10 cellular contexts compared by ENCODE assay signal in genomic region chr13:37001921-37002250, GRCh38. TPM values are rescaled to one million over a fixed set of nuclear protein-coding genes. Genes with fewer than 3 reads are reported as not detected.
DNase-seq lines count a peak whose midpoint lies in the region; ATAC-seq and TF ChIP-seq lines count a peak whose summit lies in the region.
"Had no signal": no experiment of that assay in that cellular context is flagged by ENCODE, and none has a peak within 500 bp of the region (broad histone marks: within the 10 kb centered on the region; RNA-seq: fewer than 3 reads in every experiment).

No MANE protein-coding gene starts in this region.

- in situ Hi-C loops in mammary epithelial cell (cut with MboI; ENCODE audit: low sequenced_read_pairs in 2 of 2), result no loop called here

- no peak overlapping the region for H3K27ac Mint-ChIP-seq in nephron progenitor cell

- BruUV-seq in mammary epithelial cell (replicated peaks; lab: Mats Ljungman, UMichigan), result no TSS peak

- H3K9me2 ChIP-seq in Loucy (replicated peaks; ENCODE audit: low read depth, low read length), result no peaks in the 10 kb centered on the region

- H3K4me3 ChIP-seq in Loucy (ENCODE audit: low read length, poor library complexity, severe bottlenecking), result peak overlapping the region; percentile 95
- H3K4me3 ChIP-seq in mammary epithelial cell (replicated peaks in 1 of 3; ENCODE audit: insufficient read depth in 1 of 3, low read depth in 2 of 3, low read length in 3 of 3), result peak overlapping the region; percentile 76 to 90 (median 76)

- DNase-seq in DMS 273 (lab: John Stamatoyannopoulos, UW; ENCODE audit: unreplicated experiment) (peak; percentile 16), DMS 273 treated with DMSO at 0.1 percent for 48 hours (lab: John Stamatoyannopoulos, UW) (no peak), mammary epithelial cell (no peak), nephron progenitor cell (no peak), substantia nigra (lab: John Stamatoyannopoulos, UW) (no peak)
- DNase-seq: 8988T, pancreas had no signal

- H3F3A ChIP-seq in Loucy (ENCODE audit: low read depth), result 0 out of 2 replicates have a peak, but pooled peaks cover 3% of the 10 kb centered on the region

- H3K4me3 Mint-ChIP-seq in nephron progenitor cell, result peak overlapping the region; percentile 100

- H3K9ac ChIP-seq in Loucy (ENCODE audit: low read depth, low read length, poor library complexity, severe bottlenecking) (peak overlapping the region; percentile 99), mammary epithelial cell (ENCODE audit: insufficient read depth, low read length) (peak overlapping the region; percentile 97)

- no peaks in the 10 kb centered on the region for H3K27me3 ChIP-seq in Loucy (ENCODE audit: insufficient read depth, low read length, poor library complexity, severe bottlenecking)
- no peaks in the 10 kb centered on the region for H3K27me3 ChIP-seq in mammary epithelial cell (ENCODE audit: insufficient read depth, low read length)
- H3K27me3 ChIP-seq: pancreas had no signal

- no peak for ATAC-seq in HG03095 (IDR thresholded peaks at IDR 0.05; ENCODE audit: unreplicated experiment)
- no peak for ATAC-seq in HG02642 (IDR thresholded peaks at IDR 0.05; ENCODE audit: poor library complexity, unreplicated experiment)
- ATAC-seq: pancreas had no signal

- no peaks in the 10 kb centered on the region for H3K9me3 Mint-ChIP-seq in nephron progenitor cell

- H3K79me2 ChIP-seq in Loucy (ENCODE audit: insufficient read depth, low read length) (peaks cover 79% of the 10 kb centered on the region), mammary epithelial cell (ENCODE audit: insufficient read depth, low read length) (peaks cover 59% of the 10 kb centered on the region)

- peaks cover 6% of the 10 kb centered on the region for H3K27me3 Mint-ChIP-seq in nephron progenitor cell (ENCODE audit: low read depth, poor library complexity)

- 4% methylated on average over 3 of the region's 3 CpGs for WGBS in mammary epithelial cell (ENCODE audit: low coverage, missing lambda C conversion rate)

- intact Hi-C loops in mammary epithelial cell (cut with micrococcal nuclease), result loop anchor here (5.0 kb wide), 1 partner anchor 55 kb away; the partner anchor contains the start of gene SUPT20H

- H3K27ac ChIP-seq in mammary epithelial cell (ENCODE audit: insufficient read depth, low read depth, low read length) (peak overlapping the region; percentile 97), substantia nigra (ENCODE audit: low read depth, low read length, poor library complexity, severe bottlenecking) (no peak overlapping the region)

- H3K9me3 ChIP-seq in Loucy (ENCODE audit: insufficient read depth, low read depth, low read length) (no peaks in the 10 kb centered on the region), mammary epithelial cell (replicated peaks; ENCODE audit: insufficient read depth, low read length) (no peaks in the 10 kb centered on the region)
- H3K9me3 ChIP-seq: pancreas had no signal

- peaks cover 34% of the 10 kb centered on the region for H3K36me3 Mint-ChIP-seq in nephron progenitor cell (ENCODE audit: low read depth)

- peaks cover 38% of the 10 kb centered on the region; the same call in 1 of the 2 replicates for H3K36me3 ChIP-seq in Loucy (ENCODE audit: insufficient read depth, low read length)
- H3K36me3 ChIP-seq in mammary epithelial cell (ENCODE audit: insufficient read depth, low read length), result peaks cover 37% of the 10 kb centered on the region

- CTCF ChIA-PET in mammary epithelial cell (lab: Charles Lee; ENCODE audit: low non-redundant PET), result no interaction called here

- TF ChIP-seq CTCF in Loucy (conservative IDR thresholded peaks at IDR 0.05; ENCODE audit: low read length), result no peak
- TF ChIP-seq CTCF in mammary epithelial cell (conservative IDR thresholded peaks at IDR 0.05 in 1 of 2, IDR thresholded peaks at IDR 0.05 in 1 of 2; ENCODE audit: extremely low read depth in 1 of 2, insufficient read depth in 1 of 2, low read depth in 1 of 2, low read length in 2 of 2), result no peak
- no peak for TF ChIP-seq CTCF in nephron progenitor cell (IDR thresholded peaks at IDR 0.05)

- H3K4me1 ChIP-seq in Loucy (ENCODE audit: insufficient read depth, low read length, poor library complexity, severe bottlenecking) (peaks cover 49% of the 10 kb centered on the region), mammary epithelial cell (ENCODE audit: insufficient read depth, low read length) (peaks cover 7% of the 10 kb centered on the region)

- H2AFZ ChIP-seq in Loucy (ENCODE audit: low read length), result no peak overlapping the region
- no peak overlapping the region for H2AFZ ChIP-seq in mammary epithelial cell (ENCODE audit: low read depth, low read length)

- H4K20me1 ChIP-seq in Loucy (ENCODE audit: insufficient read depth, low read length, poor library complexity, severe bottlenecking) (peaks cover 43% of the 10 kb centered on the region), mammary epithelial cell (ENCODE audit: insufficient read depth, low read length) (no peaks in the 10 kb centered on the region)

- peak overlapping the region; percentile 93 for H3K4me2 ChIP-seq in Loucy (ENCODE audit: low read depth, low read length, poor library complexity, severe bottlenecking)
- peak overlapping the region; percentile 93 for H3K4me2 ChIP-seq in mammary epithelial cell (ENCODE audit: insufficient read depth, low read depth, low read length)

- dilution Hi-C loops in mammary epithelial cell (cut with HindIII; ENCODE audit: low sequenced_read_pairs), result no loop called here

- H3K4me1 Mint-ChIP-seq in nephron progenitor cell, result peaks cover 25% of the 10 kb centered on the region

RNA-seq across cellular contexts. Expression of gene EXOSC8, which starts 1.3 kb away (rescaled TPM):
- 10 to 100 TPM; 34.0 to 76.5 TPM for total RNA-seq in mammary epithelial cell
- 39.4 TPM for polyA plus RNA-seq in mammary epithelial cell
- 30.4 TPM for polyA minus RNA-seq in mammary epithelial cell

RNA-seq across cellular contexts. Expression of gene ALG5, which starts 2.7 kb away (rescaled TPM):
- total RNA-seq in mammary epithelial cell, result 10 to 100 TPM; 27.7 to 37.5 TPM
- polyA plus RNA-seq in mammary epithelial cell, result 29.4 TPM
- polyA minus RNA-seq in mammary epithelial cell, result 15.6 TPM

RNA-seq across cellular contexts. Expression of gene SUPT20H, which starts 57.6 kb away (rescaled TPM):
- 10 to 100 TPM; 56.7 to 68.5 TPM for total RNA-seq in mammary epithelial cell
- 33.7 TPM for polyA plus RNA-seq in mammary epithelial cell
- 61.6 TPM for polyA minus RNA-seq in mammary epithelial cell
